ENCODE assay signal across 24 cellular contexts in genomic region chr2:162044586-162044985, GRCh38. TPM values are rescaled to one million over a fixed set of nuclear protein-coding genes. Genes with fewer than 3 reads are reported as not detected.
DNase-seq lines count a peak whose midpoint lies in the region; ATAC-seq, FAIRE-seq and TF ChIP-seq lines count a peak whose summit lies in the region.
"Had no signal": no experiment of that assay in that cellular context is flagged by ENCODE, and none has a peak within 500 bp of the region (broad histone marks: within the 10 kb centered on the region; RNA-seq: fewer than 3 reads in every experiment).

No MANE protein-coding gene starts in this region.

- CTCF ChIA-PET in PC-3 (lab: Charles Lee), result no interaction called here

- H3K27me3 ChIP-seq in PC-3 (ENCODE audit: low read length) (no peaks in the 10 kb centered on the region), gastrocnemius medialis (no peaks in the 10 kb centered on the region), right atrium auricular region (no peaks in the 10 kb centered on the region)
- H3K27me3 ChIP-seq: BE2C; BLaER1 treated with 17β-estradiol and CSF1 and Interleukin-3, amounts not matched to agents 10 nM and 100 nM had no signal

- no peak overlapping the region for H3K9ac ChIP-seq in PC-3 (ENCODE audit: low read length)
- H3K9ac ChIP-seq: BLaER1 treated with 17β-estradiol and CSF1 and Interleukin-3, amounts not matched to agents 10 nM and 100 nM; GM23248 had no signal

- no TSS peak for BruUV-seq in PC-3 (replicated peaks; lab: Mats Ljungman, UMichigan)

- H3K36me3 ChIP-seq in PC-3 (ENCODE audit: low read depth, low read length) (no peaks in the 10 kb centered on the region), gastrocnemius medialis (no peaks in the 10 kb centered on the region), right atrium auricular region (no peaks in the 10 kb centered on the region)
- H3K36me3 ChIP-seq: BE2C; BLaER1 treated with 17β-estradiol and CSF1 and Interleukin-3, amounts not matched to agents 10 nM and 100 nM had no signal

- no peak overlapping the region for H3K4me2 ChIP-seq in PC-3 (ENCODE audit: low read length)
- H3K4me2 ChIP-seq: A549; BLaER1 treated with 17β-estradiol and CSF1 and Interleukin-3, amounts not matched to agents 10 nM and 100 nM had no signal

- POLR2A ChIA-PET in PC-3 (lab: Charles Lee; ENCODE audit: unreplicated experiment), result interaction anchor here (0.7 kb wide), 1 partner anchor 24 kb away, joined by 3 read pairs; no protein-coding TSS in a partner anchor

- DNase-seq in HT1080 (ENCODE audit: low read depth), result peak; percentile 50
- DNase-seq in PC-3, result peak; percentile 67
- peak; percentile 9 for DNase-seq in dermis blood vessel endothelial cell
- DNase-seq in foreskin fibroblast, result peak; percentile 21 to 35
- DNase-seq in gastrocnemius medialis, result no peak
- DNase-seq in D721Med (ENCODE audit: insufficient read length, low spot score), result no peak
- DNase-seq in right atrium auricular region (ENCODE audit: low spot score), result no peak
- DNase-seq: 8988T; ACHN; AML-193; BE2C; CD4-positive, alpha-beta T cell; CD8-positive, alpha-beta memory T cell; DMS53; DMS79 treated with DMSO at 0.1 percent for 48 hours; GM23248; H7; HCEC 1CT had no signal

- no peak overlapping the region for H3K27ac ChIP-seq in PC-3 (ENCODE audit: low read length)
- H3K27ac ChIP-seq in gastrocnemius medialis, result no peak overlapping the region
- H3K27ac ChIP-seq in right atrium auricular region, result no peak overlapping the region
- H3K27ac ChIP-seq: A549; BLaER1 treated with 17β-estradiol and CSF1 and Interleukin-3, amounts not matched to agents 10 nM and 100 nM; GM23248 had no signal

- ATAC-seq in PC-3, result peak; percentile 86
- ATAC-seq in gastrocnemius medialis, result no peak
- ATAC-seq: A549 had no signal

- TF ChIP-seq CTCF in PC-3 (conservative IDR thresholded peaks at IDR 0.05; ENCODE audit: low read depth, low read length) (no peak), foreskin fibroblast (IDR thresholded peaks at IDR 0.05; ENCODE audit: low read depth, low read length) (no peak), gastrocnemius medialis (IDR thresholded peaks at IDR 0.05 in 4 of 5, conservative IDR thresholded peaks at IDR 0.05 in 1 of 5) (no peak), D721Med (IDR thresholded peaks at IDR 0.05; ENCODE audit: insufficient read depth, missing control alignments) (no peak), right atrium auricular region (IDR thresholded peaks at IDR 0.05) (no peak)

- no peaks in the 10 kb centered on the region; the same call in 1 of the 2 replicates for H3K79me2 ChIP-seq in PC-3 (ENCODE audit: low read length)

- H3K9me2 ChIP-seq in PC-3 (replicated peaks; ENCODE audit: low read length), result no peaks in the 10 kb centered on the region

- no peaks in the 10 kb centered on the region for H4K20me1 ChIP-seq in PC-3 (ENCODE audit: low read length)
- H4K20me1 ChIP-seq: BLaER1 treated with 17β-estradiol and CSF1 and Interleukin-3, amounts not matched to agents 10 nM and 100 nM had no signal

- no peaks in the 10 kb centered on the region for H3F3A ChIP-seq in PC-3 (ENCODE audit: low read length, unreplicated experiment)

- TF ChIP-seq POLR2A in gastrocnemius medialis (IDR thresholded peaks at IDR 0.05), result no peak

- H3K4me1 ChIP-seq in PC-3 (ENCODE audit: insufficient read depth, low read length), result peaks cover 7% of the 10 kb centered on the region; the same call in 1 of the 2 replicates
- no peaks in the 10 kb centered on the region for H3K4me1 ChIP-seq in gastrocnemius medialis
- no peaks in the 10 kb centered on the region for H3K4me1 ChIP-seq in right atrium auricular region
- H3K4me1 ChIP-seq: A549; BE2C; BLaER1 treated with 17β-estradiol and CSF1 and Interleukin-3, amounts not matched to agents 10 nM and 100 nM had no signal

- H3K9me3 ChIP-seq in PC-3 (ENCODE audit: low read length), result no peaks in the 10 kb centered on the region
- H3K9me3 ChIP-seq in gastrocnemius medialis, result no peaks in the 10 kb centered on the region
- H3K9me3 ChIP-seq in right atrium auricular region, result no peaks in the 10 kb centered on the region
- H3K9me3 ChIP-seq: A549, BE2C had no signal

- intact Hi-C loops in PC-3 (cut with micrococcal nuclease) (no loop called here), gastrocnemius medialis (cut with DNase I; ENCODE audit: low total_unique reads) (no loop called here)

- H2AFZ ChIP-seq in PC-3 (ENCODE audit: low read length), result no peak overlapping the region
- H2AFZ ChIP-seq: GM23248 had no signal

- FAIRE-seq in D721Med (lab: Jason Lieb, UNC), result no peak
- FAIRE-seq: A549, G401.6, GM12892, GM19239, H1 had no signal

- in situ Hi-C loops in gastrocnemius medialis (cut with MboI; ENCODE audit: low sequenced_read_pairs in 4 of 4), result no loop called here

- H3K4me3 ChIP-seq in PC-3 (ENCODE audit: low read length) (no peak overlapping the region), foreskin fibroblast (ENCODE audit: low read depth in 1 of 2, low read length in 2 of 2) (no peak overlapping the region), gastrocnemius medialis (no peak overlapping the region), right atrium auricular region (no peak overlapping the region)
- H3K4me3 ChIP-seq: A549; BLaER1 treated with 17β-estradiol and CSF1 and Interleukin-3, amounts not matched to agents 10 nM and 100 nM; GM23248 had no signal

RNA-seq across cellular contexts. Expression of gene DPP4, which starts 29.4 kb away (rescaled TPM):
- not detected in 2 replicates for total RNA-seq in HT1080 (2014; rRNA removed; shearing (Covaris generic))
- not detected in 2 replicates for polyA plus RNA-seq in HT1080 (2015; cell fraction: cytosol; rRNA removed)
- polyA plus RNA-seq in HT1080 (2015; cell fraction: nucleus; rRNA removed), result not detected in 2 replicates
- total RNA-seq in PC-3 (2014; rRNA removed) (14.8 and 23.3 TPM in 2 replicates), dermis blood vessel endothelial cell (84.1 and 175 TPM in 2 replicates), gastrocnemius medialis (1 to 10 TPM; 2.2 to 7.9 (median 3.7) TPM), right atrium auricular region (1 to 10 TPM; 4.5 to 6.8 TPM)

Comparison
In these comparisons a context has a peak if more than half of its experiments do, and no peak if none do; other contexts are left out.
1. DNase-seq: peak in HT1080 (single experiment), PC-3 (single experiment), dermis blood vessel endothelial cell (single experiment) and foreskin fibroblast (2 of 2); none in gastrocnemius medialis (0 of 2), D721Med (single experiment) and right atrium auricular region (single experiment).